In genomic region chr6:157246048-157246630, GRCh38 we compare ENCODE assay signal across 19 cellular contexts.
DNase-seq lines count a peak whose midpoint lies in the region; ATAC-seq and TF ChIP-seq lines count a peak whose summit lies in the region.
"Had no signal": no experiment of that assay in that cellular context is flagged by ENCODE, and none has a peak within 500 bp of the region (broad histone marks: within the 10 kb centered on the region; RNA-seq: fewer than 3 reads in every experiment).

No MANE protein-coding gene starts in this region.

- H3K36me3 ChIP-seq in ovary (no peaks in the 10 kb centered on the region), aorta (ENCODE audit: control insufficient read depth in 1 of 2, insufficient read depth in 2 of 2, low read length in 1 of 2) (no peaks in the 10 kb centered on the region)
- H3K36me3 ChIP-seq: thyroid gland had no signal

- ATAC-seq in Right ventricle myocardium inferior (peak; percentile 55), aorta (ENCODE audit: low FRiP score) (peak; percentile 37)
- ATAC-seq: activated CD8-positive, alpha-beta T cell treated with anti-CD3 and anti-CD28 coated beads for 36 hours; activated naive CD8-positive, alpha-beta T cell treated with anti-CD3 and anti-CD28 coated beads, Interleukin-2, amount 50 U/mL, for 24 hours; naive thymus-derived CD8-positive, alpha-beta T cell; T-cell had no signal

- H3K27ac Mint-ChIP-seq in MCF 10A (ENCODE audit: low read depth, unreplicated experiment) = no peak overlapping the region
- H3K27ac Mint-ChIP-seq: activated CD8-positive, alpha-beta T cell treated with anti-CD3 and anti-CD28 coated beads for 36 hours; activated naive CD8-positive, alpha-beta T cell treated with anti-CD3 and anti-CD28 coated beads, Interleukin-2, amount 50 U/mL, for 24 hours; CD4-positive, alpha-beta memory T cell; T-cell; WTC11 had no signal

- H3K27me3 ChIP-seq in ovary (no peaks in the 10 kb centered on the region), aorta (ENCODE audit: control insufficient read depth in 1 of 2, insufficient read depth in 2 of 2, low read length in 1 of 2) (no peaks in the 10 kb centered on the region)
- H3K27me3 ChIP-seq: thyroid gland had no signal

- POLR2A ChIA-PET in MCF 10A (lab: Yijun Ruan, JAX) = no interaction called here

- peaks cover 2% of the 10 kb centered on the region for H3K4me1 ChIP-seq in ovary (ENCODE audit: insufficient read depth)
- H3K4me1 ChIP-seq in aorta (ENCODE audit: control insufficient read depth in 1 of 2, insufficient read depth in 2 of 2, low read length in 2 of 2) = peaks cover 0 to 2% of the 10 kb centered on the region in 2 donors

- no peak for TF ChIP-seq EP300 in ovary (IDR thresholded peaks at IDR 0.05)

- WGBS in ovary, 3 donors = 77 to 80% (median 78%) methylated on average over 21 of the region's 21 CpGs
- WGBS in aorta, 2 donors = 85 to 87% methylated on average over 21 of the region's 21 CpGs

- peaks cover 5% of the 10 kb centered on the region for H3K9me3 Mint-ChIP-seq in MCF 10A (ENCODE audit: unreplicated experiment)

- TF ChIP-seq POLR2A in ovary (IDR thresholded peaks at IDR 0.05) = no peak

- intact Hi-C loops in Right ventricle myocardium inferior (cut with DNase I) = no loop called here
- intact Hi-C loops in cardiac septum (cut with DNase I) = no loop called here
- intact Hi-C loops in ovary (cut with DNase I) = no loop called here
- intact Hi-C loops in aorta (cut with DNase I) = no loop called here
- intact Hi-C loops in MCF 10A (cut with micrococcal nuclease) = no loop called here

- CTCF ChIA-PET in MCF 10A (lab: Yijun Ruan, JAX) = no interaction called here

- H3K27ac ChIP-seq in ovary (no peak overlapping the region), aorta (ENCODE audit: low read depth in 1 of 2, low read length in 2 of 2) (peak overlapping the region; percentile 23 to 38)
- H3K27ac ChIP-seq: HL-60, KMS-11, thyroid gland had no signal

- no peaks in the 10 kb centered on the region for H3K9me3 ChIP-seq in ovary
- no peaks in the 10 kb centered on the region for H3K9me3 ChIP-seq in aorta (ENCODE audit: control insufficient read depth, low read length)
- H3K9me3 ChIP-seq: thyroid gland had no signal

- TF ChIP-seq CTCF in fibroblast of mammary gland (conservative IDR thresholded peaks at IDR 0.05; ENCODE audit: control insufficient read depth, insufficient read depth, low read depth, low read length) (no peak), ovary (IDR thresholded peaks at IDR 0.05) (no peak), MCF 10A (IDR thresholded peaks at IDR 0.05; ENCODE audit: unreplicated experiment) (no peak)

- peaks cover 5% of the 10 kb centered on the region for H3K4me1 Mint-ChIP-seq in MCF 10A (ENCODE audit: insufficient read depth, unreplicated experiment)
- H3K4me1 Mint-ChIP-seq: activated naive CD8-positive, alpha-beta T cell treated with anti-CD3 and anti-CD28 coated beads, Interleukin-2, amount 50 U/mL, for 24 hours; CD4-positive, alpha-beta memory T cell; T-cell; WTC11 had no signal

- BruUV-seq in MCF 10A (replicated peaks; lab: Mats Ljungman, UMichigan) = no TSS peak

- peaks cover 25% of the 10 kb centered on the region for H3K27me3 Mint-ChIP-seq in MCF 10A (ENCODE audit: insufficient read depth, unreplicated experiment)
- H3K27me3 Mint-ChIP-seq: CD4-positive, alpha-beta memory T cell; T-cell had no signal

- H3K4me3 ChIP-seq in fibroblast of mammary gland (ENCODE audit: control insufficient read depth, low read depth, low read length) (no peak overlapping the region), ovary (no peak overlapping the region), aorta (ENCODE audit: low read length in 2 of 2) (no peak overlapping the region)
- H3K4me3 ChIP-seq: thyroid gland had no signal

- DNase-seq in Right ventricle myocardium inferior (ENCODE audit: missing footprints) (no peak), cardiac septum (ENCODE audit: low spot score) (no peak), fibroblast of mammary gland (ENCODE audit: low read depth) (peak; percentile 75), ovary (peak in 4 of 5 donors; percentile 51 to 73 (median 58)), aorta (peak; percentile 49 to 70), SW 1271 (lab: John Stamatoyannopoulos, UW) (no peak), MCF 10A (ENCODE audit: unreplicated experiment) (no peak)
- DNase-seq in activated naive CD4-positive, alpha-beta T cell treated with Interleukin-2 at 50 U/mL for 16 hours = no peak
- DNase-seq: activated CD8-positive, alpha-beta T cell treated with anti-CD3 and anti-CD28 coated beads for 36 hours; activated naive CD8-positive, alpha-beta T cell treated with anti-CD3 and anti-CD28 coated beads, Interleukin-2, amount 50 U/mL, for 24 hours; CD4-positive, alpha-beta memory T cell; naive thymus-derived CD8-positive, alpha-beta T cell; NCI-H226; stimulated activated CD4-positive, alpha-beta T cell treated with anti-CD3 and anti-CD28 coated beads, Interleukin-2, amount 100 ng/mL, for 24 hours; T-cell; thyroid gland had no signal

- H3K4me3 Mint-ChIP-seq in MCF 10A (ENCODE audit: unreplicated experiment) = no peak overlapping the region
- H3K4me3 Mint-ChIP-seq: activated CD8-positive, alpha-beta T cell treated with anti-CD3 and anti-CD28 coated beads for 36 hours; activated naive CD8-positive, alpha-beta T cell treated with anti-CD3 and anti-CD28 coated beads, Interleukin-2, amount 50 U/mL, for 24 hours; CD4-positive, alpha-beta memory T cell; naive thymus-derived CD8-positive, alpha-beta T cell; T-cell; WTC11 had no signal

- peaks cover 5% of the 10 kb centered on the region for H3K36me3 Mint-ChIP-seq in MCF 10A (ENCODE audit: insufficient read depth, unreplicated experiment)
- H3K36me3 Mint-ChIP-seq: CD4-positive, alpha-beta memory T cell; T-cell had no signal

Comparison
In these comparisons a context has a peak if more than half of its experiments do, and no peak if none do; other contexts are left out.
1. DNase-seq: peak in fibroblast of mammary gland (single experiment), ovary (4 of 5) and aorta (2 of 2); none in Right ventricle myocardium inferior (single experiment), cardiac septum (single experiment), SW 1271 (0 of 2), activated naive CD4-positive, alpha-beta T cell treated with Interleukin-2 at 50 U/mL for 16 hours (single experiment) and MCF 10A (single experiment).
2. H3K27ac ChIP-seq: peak in aorta (2 of 2); none in ovary (0 of 2).